Comparison of ENCODE assay signal across 23 cellular contexts in genomic region chr1:214403431-214403830, GRCh38.
A peak's percentile ranks its signal among the peaks of the same experiment; 100 is the strongest.
DNase-seq lines count a peak whose midpoint lies in the region; ATAC-seq and TF ChIP-seq lines count a peak whose summit lies in the region.
"Had no signal": no experiment of that assay in that cellular context is flagged by ENCODE, and none has a peak within 500 bp of the region (broad histone marks: within the 10 kb centered on the region; RNA-seq: fewer than 3 reads in every experiment).

No MANE protein-coding gene starts in this region.

- H4K20me1 ChIP-seq in HCT116 (ENCODE audit: insufficient read depth), result no peaks in the 10 kb centered on the region
- no peaks in the 10 kb centered on the region for H4K20me1 ChIP-seq in MM.1S (ENCODE audit: insufficient read depth, low read length)

- H3K9ac ChIP-seq in HCT116 (ENCODE audit: low read length), result no peak overlapping the region
- no peak overlapping the region for H3K9ac ChIP-seq in MM.1S (ENCODE audit: low read length)

- H3K27ac Mint-ChIP-seq in chondrocyte (ENCODE audit: unreplicated experiment) (peak overlapping the region; percentile 50), nephron progenitor cell (peak overlapping the region; percentile 54)
- H3K27ac Mint-ChIP-seq: activated naive CD8-positive, alpha-beta T cell treated with anti-CD3 and anti-CD28 coated beads, Interleukin-2, amount 10 ng/mL, durations not matched to agents 7 days and 5 days had no signal

- RAD21 ChIA-PET in HCT116 (lab: Charles Lee; ENCODE audit: low non-redundant PET in 1 of 2, low total read pairs in 2 of 2, uncharacterized antibody in 2 of 2, unreplicated experiment in 2 of 2), result no interaction called here

- H3K79me2 ChIP-seq in HCT116 (ENCODE audit: insufficient read depth, low read length) (0 out of 2 replicates have a peak, but pooled peaks cover 5% of the 10 kb centered on the region), MM.1S (ENCODE audit: low read length) (no peaks in the 10 kb centered on the region)

- H3K9me3 Mint-ChIP-seq in chondrocyte (ENCODE audit: low read depth) (no peaks in the 10 kb centered on the region), nephron progenitor cell (no peaks in the 10 kb centered on the region)

- H3K4me3 Mint-ChIP-seq in chondrocyte (ENCODE audit: unreplicated experiment) (no peak overlapping the region), nephron progenitor cell (no peak overlapping the region)
- H3K4me3 Mint-ChIP-seq: activated naive CD8-positive, alpha-beta T cell treated with anti-CD3 and anti-CD28 coated beads, Interleukin-2, amount 10 ng/mL, durations not matched to agents 7 days and 5 days had no signal

- H3K4me3 ChIP-seq in HCT116 (replicated peaks in 1 of 2; ENCODE audit: low read depth in 1 of 2, low read length in 2 of 2) (no peak overlapping the region), MM.1S (ENCODE audit: low read length) (no peak overlapping the region)
- H3K4me3 ChIP-seq: esophagus muscularis mucosa, gastroesophageal sphincter, lung, stomach, transverse colon had no signal

- CTCF ChIA-PET in HCT116 (lab: Charles Lee), result interaction anchor here (1.2 kb wide), 1 partner anchor 182 kb away, joined by 3 read pairs; no protein-coding TSS in a partner anchor

- TF ChIP-seq CTCF in HCT116 (IDR thresholded peaks at IDR 0.05 in 2 of 3, conservative IDR thresholded peaks at IDR 0.05 in 1 of 3; ENCODE audit: borderline replicate concordance in 1 of 3, insufficient read depth in 1 of 3, low read depth in 2 of 3, low read length in 2 of 3), result no peak
- no peak for TF ChIP-seq CTCF in MM.1S (IDR thresholded peaks at IDR 0.05; ENCODE audit: low read length)
- no peak for TF ChIP-seq CTCF in chondrocyte (IDR thresholded peaks at IDR 0.05)
- no peak for TF ChIP-seq CTCF in nephron progenitor cell (IDR thresholded peaks at IDR 0.05)

- H3K27ac ChIP-seq in HCT116 (ENCODE audit: low read depth, low read length) (peak overlapping the region; percentile 38; the same call in 1 of the 2 replicates), MM.1S (ENCODE audit: low read length) (no peak overlapping the region)
- H3K27ac ChIP-seq: gastroesophageal sphincter, stomach, transverse colon, WERI-Rb-1 had no signal

- BruUV-seq in HCT116 (replicated peaks; lab: Mats Ljungman, UMichigan), result no TSS peak

- H3K27me3 Mint-ChIP-seq in chondrocyte (ENCODE audit: low read depth) (no peaks in the 10 kb centered on the region), nephron progenitor cell (ENCODE audit: low read depth, poor library complexity) (no peaks in the 10 kb centered on the region)
- H3K27me3 Mint-ChIP-seq: activated naive CD8-positive, alpha-beta T cell treated with anti-CD3 and anti-CD28 coated beads, Interleukin-2, amount 10 ng/mL, durations not matched to agents 7 days and 5 days had no signal

- peaks cover 24 to 34% of the 10 kb centered on the region in 2 experiments for H3K4me1 ChIP-seq in HCT116 (ENCODE audit: control insufficient read depth in 1 of 2, insufficient read depth in 2 of 2, low read length in 2 of 2)
- H3K4me1 ChIP-seq in MM.1S (ENCODE audit: low read length), result peaks cover 16% of the 10 kb centered on the region
- H3K4me1 ChIP-seq: transverse colon had no signal

- no peak for DNase-seq in HCT116 (ENCODE audit: low read depth, low spot score)
- DNase-seq in MM.1S, result no peak
- DNase-seq in chondrocyte (ENCODE audit: low spot score), result no peak
- no peak for DNase-seq in nephron progenitor cell
- DNase-seq in SKM-1 treated with dmso at 0.1 percent for 144 hours (lab: John Stamatoyannopoulos, UW; ENCODE audit: unreplicated experiment), result no peak
- no peak for DNase-seq in MV-4-11 (lab: John Stamatoyannopoulos, UW)
- DNase-seq: activated CD8-positive, alpha-beta memory T cell treated with anti-CD3 and anti-CD28 coated beads, Interleukin-2, amount 50 U/mL, for 48 hours; activated naive CD8-positive, alpha-beta T cell treated with anti-CD3 and anti-CD28 coated beads, Interleukin-2, amount 10 ng/mL, durations not matched to agents 7 days and 5 days; DMS79; effector memory CD4-positive, alpha-beta T cell; islet precursor cell; NCI-H748 treated with DMSO at 0.1 percent for 48 hours; right cardiac atrium; SHP77; stimulated activated CD4-positive, alpha-beta T cell treated with anti-CD3 and anti-CD28 coated beads, Interleukin-12 subunit alpha, Interleukin-12 subunit beta, amount 100 ng/mL, for 4 hours; stomach; transverse colon; WERI-Rb-1 had no signal

- H3K4me2 ChIP-seq in HCT116 (ENCODE audit: low read length) (no peak overlapping the region), MM.1S (ENCODE audit: low read depth, low read length) (peak overlapping the region; percentile 5; the same call in 1 of the 2 replicates)

- H3K4me1 Mint-ChIP-seq in chondrocyte (ENCODE audit: low read depth) (peaks cover 48% of the 10 kb centered on the region), nephron progenitor cell (peaks cover 11% of the 10 kb centered on the region)

- POLR2A ChIA-PET in HCT116 (lab: Charles Lee), result interaction anchor here (1.5 kb wide), 1 partner anchor 8 kb away, joined by 3 read pairs; no protein-coding TSS in a partner anchor

- H3K27me3 ChIP-seq in HCT116 (ENCODE audit: insufficient read depth, low read length) (no peaks in the 10 kb centered on the region), MM.1S (replicated peaks; ENCODE audit: insufficient read depth, low read length) (no peaks in the 10 kb centered on the region)
- H3K27me3 ChIP-seq: esophagus muscularis mucosa, gastroesophageal sphincter, stomach, transverse colon had no signal

- H3K36me3 ChIP-seq in HCT116 (ENCODE audit: control insufficient read depth in 1 of 2, insufficient read depth in 2 of 2, low read length in 2 of 2), result peaks cover 0 to 8% of the 10 kb centered on the region in 2 experiments; a peak in 1 of 4 replicates
- H3K36me3 ChIP-seq in MM.1S (replicated peaks; ENCODE audit: insufficient read depth, low read length), result no peaks in the 10 kb centered on the region
- H3K36me3 ChIP-seq: transverse colon, WERI-Rb-1 had no signal

- H3K9me3 ChIP-seq in HCT116 (ENCODE audit: control insufficient read depth in 1 of 2, insufficient read depth in 1 of 2, low read depth in 1 of 2, low read length in 2 of 2), result no peaks in the 10 kb centered on the region
- no peaks in the 10 kb centered on the region for H3K9me3 ChIP-seq in MM.1S (replicated peaks; ENCODE audit: insufficient read depth, low read length)
- H3K9me3 ChIP-seq: esophagus muscularis mucosa, gastroesophageal sphincter, stomach, transverse colon had no signal

- intact Hi-C loops in HCT116 (cut with micrococcal nuclease), result no loop called here

- H2AFZ ChIP-seq in HCT116 (ENCODE audit: low read depth, low read length, poor library complexity, severe bottlenecking) (no peak overlapping the region), MM.1S (ENCODE audit: low read length) (no peak overlapping the region)

- no peak for ATAC-seq in HCT116
- ATAC-seq in HG02840 (IDR thresholded peaks at IDR 0.05; ENCODE audit: low FRiP score, unreplicated experiment), result no peak
- ATAC-seq in HG03521 (IDR thresholded peaks at IDR 0.05; ENCODE audit: unreplicated experiment), result no peak
- ATAC-seq: gastroesophageal sphincter had no signal

- H3K9me2 ChIP-seq in HCT116 (ENCODE audit: insufficient read depth) (no peaks in the 10 kb centered on the region), MM.1S (replicated peaks; ENCODE audit: insufficient read depth, low read length) (no peaks in the 10 kb centered on the region)

- peaks cover 21% of the 10 kb centered on the region for H3K36me3 Mint-ChIP-seq in chondrocyte (ENCODE audit: low read depth)
- peaks cover 53% of the 10 kb centered on the region for H3K36me3 Mint-ChIP-seq in nephron progenitor cell (ENCODE audit: low read depth)

- no peak for TF ChIP-seq POLR2A in HCT116 (IDR thresholded peaks at IDR 0.05; ENCODE audit: borderline replicate concordance, extremely low read depth, insufficient read depth, insufficient read length)

- H3F3A ChIP-seq in MM.1S (ENCODE audit: insufficient read depth, low read length), result peaks cover 11% of the 10 kb centered on the region; the same call in 1 of the 2 replicates

- TF ChIP-seq RAD21 in HCT116 (IDR thresholded peaks at IDR 0.05; ENCODE audit: low read depth), result no peak

TF ChIP-seq in HCT116, 20 proteins besides CTCF, POLR2A, EP300 and RAD21:
- TF ChIP-seq EZH2 (IDR thresholded peaks at IDR 0.05), result no peak
